ENCODE assay signal across 1 cellular context in genomic region chr12:116717466-116718457, GRCh38.
TF ChIP-seq lines count a peak whose summit lies in the region.

No MANE protein-coding gene starts in this region.

TF ChIP-seq in HepG2, 621 proteins besides CTCF, POLR2A, EP300 and RAD21:
- TF ChIP-seq AGO2 (optimal IDR thresholded peaks at IDR 0.05; ENCODE audit: low read depth, low read length) (peak; percentile 32), ZNF142 (CRISPR knock-in tag; IDR thresholded peaks at IDR 0.05) (no peak)
